ENCODE assay signal across 8 cellular contexts in genomic region chr2:223835701-223836532, GRCh38. TPM values are rescaled to one million over a fixed set of nuclear protein-coding genes. Genes with fewer than 3 reads are reported as not detected.
A peak's percentile ranks its signal among the peaks of the same experiment; 100 is the strongest.
DNase-seq lines count a peak whose midpoint lies in the region; ATAC-seq and TF ChIP-seq lines count a peak whose summit lies in the region.

No MANE protein-coding gene starts in this region.

- POLR2A ChIA-PET in activated B cell treated with CpG ODN at 0.5 μM for 24 hours (lab: Charles Lee) = interaction anchor here (0.6 to 8.2 kb wide), 15 partner anchors 12 to 503 kb away, joined by 3 to 80 read pairs (median 3); partner anchors contain the start of gene WDFY1

- no peaks in the 10 kb centered on the region for H4K20me1 ChIP-seq in osteoblast (ENCODE audit: insufficient read depth, low read length)

- CTCF ChIA-PET in activated B cell treated with CpG ODN at 0.5 μM for 24 hours (lab: Charles Lee) = interaction anchor here (1.2 to 1.6 kb wide), 3 partner anchors 38 to 75 kb away, joined by 3 to 4 read pairs (median 3); no protein-coding TSS in a partner anchor

- intact Hi-C loops in activated B cell treated with CpG ODN at 0.5 μM for 24 hours (cut with micrococcal nuclease) = loop anchor here (1.0 to 5.0 kb wide), 8 partner anchors 14 to 974 kb away; partner anchors contain the start of genes ACSL3, CUL3 and WDFY1

- no peaks in the 10 kb centered on the region for H3K27me3 ChIP-seq in osteoblast (ENCODE audit: insufficient read depth, low read length)

- H3K9me3 Mint-ChIP-seq in activated B cell treated with CpG ODN at 0.5 μM for 24 hours = no peaks in the 10 kb centered on the region

- H3K4me3 ChIP-seq in GM08714 (ENCODE audit: low read length) (peak overlapping the region; percentile 66; the same call in 1 of the 2 replicates), osteoblast (ENCODE audit: insufficient read depth, low read length) (peak overlapping the region; percentile 83)

- no peak overlapping the region for H3K27ac ChIP-seq in osteoblast (ENCODE audit: low read depth, low read length)

- peaks cover 9% of the 10 kb centered on the region for H3K4me1 ChIP-seq in osteoblast (ENCODE audit: insufficient read depth, low read length)

- peak; percentile 49 for ATAC-seq in GM19438 (IDR thresholded peaks at IDR 0.05; ENCODE audit: low read depth, unreplicated experiment)
- peak; percentile 80 for ATAC-seq in HG03378 (IDR thresholded peaks at IDR 0.05; ENCODE audit: unreplicated experiment)
- peak; percentile 58 for ATAC-seq in activated B cell treated with CpG ODN at 0.5 μM for 24 hours (ENCODE audit: low read depth)
- ATAC-seq in left lobe of liver = no peak

- H2AFZ ChIP-seq in osteoblast (ENCODE audit: low read length) = no peak overlapping the region

- H3K36me3 ChIP-seq in osteoblast (ENCODE audit: insufficient read depth, low read length) = peaks cover 5% of the 10 kb centered on the region

- peak overlapping the region; percentile 99 for H3K4me3 Mint-ChIP-seq in activated B cell treated with CpG ODN at 0.5 μM for 24 hours

- H3K36me3 Mint-ChIP-seq in activated B cell treated with CpG ODN at 0.5 μM for 24 hours (ENCODE audit: low read depth) = peaks cover 35% of the 10 kb centered on the region

- H3K79me2 ChIP-seq in osteoblast (ENCODE audit: insufficient read depth, low read length) = peaks cover 21% of the 10 kb centered on the region

- peaks cover 64% of the 10 kb centered on the region for H3K4me1 Mint-ChIP-seq in activated B cell treated with CpG ODN at 0.5 μM for 24 hours

- DNase-seq in activated B cell treated with CpG ODN at 0.5 μM for 24 hours = peak; percentile 63
- DNase-seq in osteoblast (ENCODE audit: insufficient read length, low spot score, missing footprints) = peak; percentile 84
- DNase-seq in left lobe of liver (ENCODE audit: low spot score) = no peak
- DNase-seq in NCI-H526 treated with DMSO at 0.1 percent for 48 hours (lab: John Stamatoyannopoulos, UW) = no peak
- no peak for DNase-seq in activated CD4-positive, alpha-beta T cell treated with anti-CD3 and anti-CD28 coated beads for 48 hours

- peak overlapping the region; percentile 96 for H3K27ac Mint-ChIP-seq in activated B cell treated with CpG ODN at 0.5 μM for 24 hours

- peak overlapping the region; percentile 95 for H3K4me2 ChIP-seq in osteoblast (ENCODE audit: insufficient read depth, low read length)

- H3K9me3 ChIP-seq in osteoblast (ENCODE audit: low read depth, low read length) = no peaks in the 10 kb centered on the region

- no peak for TF ChIP-seq CTCF in activated B cell treated with CpG ODN at 0.5 μM for 24 hours (IDR thresholded peaks at IDR 0.05)
- TF ChIP-seq CTCF in osteoblast (IDR thresholded peaks at IDR 0.05; ENCODE audit: extremely low read depth, low read depth, low read length) = no peak

- H3K27me3 Mint-ChIP-seq in activated B cell treated with CpG ODN at 0.5 μM for 24 hours = no peaks in the 10 kb centered on the region

RNA-seq across cellular contexts. Expression of gene AP1S3, which starts 1.5 kb away (rescaled TPM):
- total RNA-seq in activated B cell treated with CpG ODN at 0.5 μM for 24 hours = 46.0 and 46.3 TPM in 2 replicates
- 2.2 and 2.7 TPM in 2 replicates for total RNA-seq in osteoblast
- 1.3 TPM for total RNA-seq in left lobe of liver

Comparison
In these comparisons a context has a peak if more than half of its experiments do, and no peak if none do; other contexts are left out.
1. DNase-seq: peak in activated B cell treated with CpG ODN at 0.5 μM for 24 hours (single experiment) and osteoblast (single experiment); none in left lobe of liver (single experiment), NCI-H526 treated with DMSO at 0.1 percent for 48 hours (single experiment) and activated CD4-positive, alpha-beta T cell treated with anti-CD3 and anti-CD28 coated beads for 48 hours (single experiment).
2. RNA of gene AP1S3, which starts 1.5 kb away (total RNA-seq): 46.0 to 46.3 TPM in activated B cell treated with CpG ODN at 0.5 μM for 24 hours; 2.2 to 2.7 TPM in osteoblast and 1.3 TPM in left lobe of liver (single experiment); every median in the first group is over 10 times any median in the second.